Comparison of ENCODE assay signal across 8 cellular contexts in the genomic region with DNA sequence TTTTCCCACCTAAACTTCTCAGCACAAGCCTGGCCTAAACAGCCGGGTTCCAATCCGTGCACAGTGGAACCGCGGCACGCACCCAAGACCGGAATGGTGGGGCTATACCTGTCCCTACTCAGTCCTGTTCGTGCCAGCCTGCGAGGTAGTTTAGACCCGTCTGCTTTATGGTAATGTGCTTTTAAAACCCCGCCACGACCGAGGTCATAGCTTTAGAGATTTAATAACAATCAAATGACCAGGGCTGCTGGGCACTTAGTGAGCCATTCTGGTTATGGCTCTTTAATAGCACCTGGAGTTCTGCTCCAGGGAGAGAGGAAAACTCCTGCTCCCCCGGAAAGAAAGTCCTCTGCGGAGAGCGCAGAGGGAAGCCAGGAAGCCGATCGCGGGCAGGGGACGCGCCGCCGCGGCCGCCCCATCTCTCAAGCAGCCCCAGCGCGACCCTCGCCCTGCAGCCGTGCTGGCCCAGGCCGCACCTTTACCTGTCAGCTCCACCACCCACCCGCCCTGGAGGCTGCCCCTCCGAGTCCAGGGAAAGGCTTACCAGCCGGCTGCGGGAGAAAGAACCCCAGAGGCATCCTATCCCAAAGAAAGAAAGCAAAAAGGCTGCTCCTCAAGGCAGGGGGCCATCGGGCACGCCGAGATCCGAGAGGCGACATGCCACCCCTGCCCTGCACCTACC. TPM values are rescaled to one million over a fixed set of nuclear protein-coding genes. Genes with fewer than 3 reads are reported as not detected.
DNase-seq lines count a peak whose midpoint lies in the region; ATAC-seq and TF ChIP-seq lines count a peak whose summit lies in the region.

No MANE protein-coding gene starts in this region.

- peaks cover 18% of the 10 kb centered on the region for H3K4me1 ChIP-seq in adipocyte (ENCODE audit: control insufficient read depth, insufficient read depth, low read length)

- intact Hi-C loops in left ventricle myocardium superior (cut with micrococcal nuclease) (no loop called here), posterior vena cava (cut with DNase I) (no loop called here)

- H3K4me3 ChIP-seq in AG09309 (ENCODE audit: control insufficient read depth, low read depth, low read length): peak overlapping the region; percentile 83
- peak overlapping the region; percentile 99 for H3K4me3 ChIP-seq in adipocyte (ENCODE audit: low read length)

- ATAC-seq in GM18907 (IDR thresholded peaks at IDR 0.05; ENCODE audit: unreplicated experiment) (peak; percentile 34), HG03097 (IDR thresholded peaks at IDR 0.05; ENCODE audit: low FRiP score, unreplicated experiment) (peak; percentile 16), left ventricle myocardium superior (peak; percentile 47)

- H3K27me3 ChIP-seq in adipocyte (replicated peaks; ENCODE audit: control insufficient read depth, insufficient read depth, low read length): no peaks in the 10 kb centered on the region

- no peaks in the 10 kb centered on the region for H3K9me3 ChIP-seq in adipocyte (ENCODE audit: control insufficient read depth, low read length)

- DNase-seq in AG09309 (ENCODE audit: low read depth): no peak
- peak; percentile 33 for DNase-seq in RKO (ENCODE audit: low spot score)
- DNase-seq in adipocyte (ENCODE audit: low read depth): peak; percentile 57
- DNase-seq in left ventricle myocardium superior: peak; percentile 57
- peak; percentile 84 for DNase-seq in posterior vena cava (ENCODE audit: low spot score)
- no peak for DNase-seq in DMS114 treated with DMSO at 0.1 percent for 48 hours (lab: John Stamatoyannopoulos, UW; ENCODE audit: unreplicated experiment)

- no peak for TF ChIP-seq CTCF in AG09309 (IDR thresholded peaks at IDR 0.05; ENCODE audit: control insufficient read depth, insufficient read depth, low read depth, low read length, missing control alignments)

- no peaks in the 10 kb centered on the region for H3K36me3 ChIP-seq in adipocyte (ENCODE audit: control insufficient read depth, insufficient read depth, low read length, severe bottlenecking)

- H3K9ac ChIP-seq in adipocyte (ENCODE audit: low read length): peak overlapping the region; percentile 98

RNA-seq across cellular contexts. Expression of a gene that starts 0.5 kb away (rescaled TPM):
- 20.5 TPM for total RNA-seq in left ventricle myocardium superior
- total RNA-seq in posterior vena cava: 10 to 100 TPM; 30.6 to 35.7 TPM

Comparison
In these comparisons a context has a peak if more than half of its experiments do, and no peak if none do; other contexts are left out.
1. DNase-seq: peak in RKO (single experiment), adipocyte (single experiment), left ventricle myocardium superior (single experiment) and posterior vena cava (single experiment); none in AG09309 (single experiment) and DMS114 treated with DMSO at 0.1 percent for 48 hours (single experiment).
2. Peak in every context shown above with its lines, with median percentiles within 50 percentile points of each other: ATAC-seq.